8 cellular contexts compared by ENCODE assay signal in genomic region chr2:190648289-190649034, GRCh38. TPM values are rescaled to one million over a fixed set of nuclear protein-coding genes. Genes with fewer than 3 reads are reported as not detected.
A peak's percentile ranks its signal among the peaks of the same experiment; 100 is the strongest.
DNase-seq lines count a peak whose midpoint lies in the region; ATAC-seq lines count a peak whose summit lies in the region.

No MANE protein-coding gene starts in this region.

- peaks cover 0 to 6% (median 0%) of the 10 kb centered on the region in 11 experiments; a peak in 1 of 22 replicates for H3K36me3 ChIP-seq in BLaER1 treated with 17β-estradiol and CSF1 and Interleukin-3, amounts not matched to agents 10 nM and 100 nM

- peak overlapping the region; percentile 73 for H3K4me3 Mint-ChIP-seq in activated CD4-positive, alpha-beta memory T cell treated with anti-CD3 and anti-CD28 coated beads, Interleukin-2, amount 10 ng/mL, durations not matched to agents 7 days and 5 days

- H3K4me2 ChIP-seq in BLaER1 treated with 17β-estradiol and CSF1 and Interleukin-3, amounts not matched to agents 10 nM and 100 nM: peak overlapping the region; percentile 82 to 93 (median 92)

- peak overlapping the region; percentile 29 for H3K27ac Mint-ChIP-seq in activated CD4-positive, alpha-beta memory T cell treated with anti-CD3 and anti-CD28 coated beads, Interleukin-2, amount 10 ng/mL, durations not matched to agents 7 days and 5 days

- H3K27ac ChIP-seq in BLaER1 treated with 17β-estradiol and CSF1 and Interleukin-3, amounts not matched to agents 10 nM and 100 nM: peak overlapping the region; percentile 67 to 98 (median 87)

- ATAC-seq in HG03457 (IDR thresholded peaks at IDR 0.05; ENCODE audit: unreplicated experiment): peak; percentile 61

- DNase-seq in GM19240 (ENCODE audit: insufficient read length, low spot score): peak; percentile 55
- DNase-seq in NCI-H526 treated with DMSO at 0.1 percent for 48 hours (lab: John Stamatoyannopoulos, UW): peak; percentile 90
- DNase-seq in activated CD4-positive, alpha-beta memory T cell treated with anti-CD3 and anti-CD28 coated beads, Interleukin-2, amount 10 ng/mL, durations not matched to agents 7 days and 5 days: peak; percentile 81
- peak; percentile 71 for DNase-seq in ecto neural progenitor cell (ENCODE audit: low spot score)
- DNase-seq in lung microvascular endothelial cell (ENCODE audit: low read depth in 2 of 2): peak; percentile 86 to 92
- DNase-seq in stimulated activated CD4-positive, alpha-beta T cell treated with anti-CD3 and anti-CD28 coated beads, TNF-alpha, amount 100 ng/mL, for 24 hours (ENCODE audit: low read depth in 3 of 3): peak; percentile 62 to 80 (median 66)

- H3K9me3 Mint-ChIP-seq in activated CD4-positive, alpha-beta memory T cell treated with anti-CD3 and anti-CD28 coated beads, Interleukin-2, amount 10 ng/mL, durations not matched to agents 7 days and 5 days: no peaks in the 10 kb centered on the region

- H3K27me3 Mint-ChIP-seq in activated CD4-positive, alpha-beta memory T cell treated with anti-CD3 and anti-CD28 coated beads, Interleukin-2, amount 10 ng/mL, durations not matched to agents 7 days and 5 days: peaks cover 2% of the 10 kb centered on the region

- peak overlapping the region; percentile 71 to 98 (median 86) for H3K9ac ChIP-seq in BLaER1 treated with 17β-estradiol and CSF1 and Interleukin-3, amounts not matched to agents 10 nM and 100 nM

- CTCF ChIA-PET in activated CD4-positive, alpha-beta memory T cell treated with anti-CD3 and anti-CD28 coated beads, Interleukin-2, amount 10 ng/mL, durations not matched to agents 7 days and 5 days (lab: Charles Lee): interaction anchor here (0.7 kb wide), 1 partner anchor 24 kb away, joined by 5 read pairs; no protein-coding TSS in a partner anchor

- peak overlapping the region; percentile 67 to 95 (median 80) for H3K4me3 ChIP-seq in BLaER1 treated with 17β-estradiol and CSF1 and Interleukin-3, amounts not matched to agents 10 nM and 100 nM

- H3K4me1 ChIP-seq in BLaER1 treated with 17β-estradiol and CSF1 and Interleukin-3, amounts not matched to agents 10 nM and 100 nM: peaks cover 14 to 67% (median 27%) of the 10 kb centered on the region in 10 experiments

- peaks cover 31% of the 10 kb centered on the region for H3K4me1 Mint-ChIP-seq in activated CD4-positive, alpha-beta memory T cell treated with anti-CD3 and anti-CD28 coated beads, Interleukin-2, amount 10 ng/mL, durations not matched to agents 7 days and 5 days

- POLR2A ChIA-PET in activated CD4-positive, alpha-beta memory T cell treated with anti-CD3 and anti-CD28 coated beads, Interleukin-2, amount 10 ng/mL, durations not matched to agents 7 days and 5 days (lab: Charles Lee): interaction anchor here (0.7 to 1.3 kb wide), 5 partner anchors 30 to 1028 kb away, joined by 3 to 10 read pairs (median 3); partner anchors contain the start of gene NEMP2

- H3K36me3 Mint-ChIP-seq in activated CD4-positive, alpha-beta memory T cell treated with anti-CD3 and anti-CD28 coated beads, Interleukin-2, amount 10 ng/mL, durations not matched to agents 7 days and 5 days (ENCODE audit: low read depth): no peaks in the 10 kb centered on the region

- H3K9me3 ChIP-seq in BLaER1 treated with 17β-estradiol and CSF1 and Interleukin-3, amounts not matched to agents 10 nM and 100 nM (replicated peaks in 1 of 11): no peaks in the 10 kb centered on the region

- no peaks in the 10 kb centered on the region for H3K27me3 ChIP-seq in BLaER1 treated with 17β-estradiol and CSF1 and Interleukin-3, amounts not matched to agents 10 nM and 100 nM

- peaks cover 0 to 28% (median 14%) of the 10 kb centered on the region in 11 experiments; a peak in 14 of 22 replicates for H4K20me1 ChIP-seq in BLaER1 treated with 17β-estradiol and CSF1 and Interleukin-3, amounts not matched to agents 10 nM and 100 nM

RNA-seq across cellular contexts. Expression of gene NAB1, which starts 0.4 kb away (rescaled TPM):
- 10 to 100 TPM; 21.7 to 28.1 TPM for total RNA-seq in activated CD4-positive, alpha-beta memory T cell treated with anti-CD3 and anti-CD28 coated beads, Interleukin-2, amount 10 ng/mL, durations not matched to agents 7 days and 5 days
- 20.3 and 46.4 TPM in 2 replicates for total RNA-seq in lung microvascular endothelial cell

Comparison
In these comparisons a context has a peak if more than half of its experiments do, and no peak if none do; other contexts are left out.
1. Peak in every context shown above with its lines: DNase-seq, ATAC-seq, H3K4me3 ChIP-seq and H3K27ac ChIP-seq.